Comparison of ENCODE assay signal across 9 cellular contexts in genomic region chr17:39002991-39003715, GRCh38. TPM values are rescaled to one million over a fixed set of nuclear protein-coding genes. Genes with fewer than 3 reads are reported as not detected.
DNase-seq lines count a peak whose midpoint lies in the region; ATAC-seq, FAIRE-seq and TF ChIP-seq lines count a peak whose summit lies in the region.
"Had no signal": no experiment of that assay in that cellular context is flagged by ENCODE, and none has a peak within 500 bp of the region (broad histone marks: within the 10 kb centered on the region; RNA-seq: fewer than 3 reads in every experiment).

No MANE protein-coding gene starts in this region.

- no peak for TF ChIP-seq CTCF in pancreas (IDR thresholded peaks at IDR 0.05)

- TF ChIP-seq POLR2A in erythroblast (IDR thresholded peaks at IDR 0.05; ENCODE audit: low read length), result peak; percentile 55

- FAIRE-seq in pancreas (lab: Jason Lieb, UNC), result no peak

- H3K9ac ChIP-seq in BLaER1 treated with 17β-estradiol and CSF1 and Interleukin-3, amounts not matched to agents 10 nM and 100 nM, result peak overlapping the region in 3 of 11 experiments; percentile 8 to 52 (median 17); a peak in 3 of 22 replicates

- no peaks in the 10 kb centered on the region for H3K36me3 Mint-ChIP-seq in activated CD4-positive, alpha-beta memory T cell treated with anti-CD3 and anti-CD28 coated beads, Interleukin-2, amount 10 ng/mL, durations not matched to agents 7 days and 5 days (ENCODE audit: low read depth)

- H3K27me3 Mint-ChIP-seq in activated CD4-positive, alpha-beta memory T cell treated with anti-CD3 and anti-CD28 coated beads, Interleukin-2, amount 10 ng/mL, durations not matched to agents 7 days and 5 days, result peaks cover 7% of the 10 kb centered on the region

- H3K4me1 ChIP-seq in BLaER1 treated with 17β-estradiol and CSF1 and Interleukin-3, amounts not matched to agents 10 nM and 100 nM, result peaks cover 15 to 24% (median 19%) of the 10 kb centered on the region in 10 experiments
- no peaks in the 10 kb centered on the region for H3K4me1 ChIP-seq in pancreas

- peak overlapping the region; percentile 8 for H3K4me3 Mint-ChIP-seq in activated CD4-positive, alpha-beta memory T cell treated with anti-CD3 and anti-CD28 coated beads, Interleukin-2, amount 10 ng/mL, durations not matched to agents 7 days and 5 days

- H3K9me3 ChIP-seq in BLaER1 treated with 17β-estradiol and CSF1 and Interleukin-3, amounts not matched to agents 10 nM and 100 nM (replicated peaks in 1 of 11), result peaks cover 4 to 10% (median 8%) of the 10 kb centered on the region in 11 experiments; a peak in 16 of 22 replicates
- H3K9me3 ChIP-seq in pancreas, result no peaks in the 10 kb centered on the region

- no peaks in the 10 kb centered on the region for H4K20me1 ChIP-seq in BLaER1 treated with 17β-estradiol and CSF1 and Interleukin-3, amounts not matched to agents 10 nM and 100 nM

- DNase-seq in activated CD4-positive, alpha-beta memory T cell treated with anti-CD3 and anti-CD28 coated beads, Interleukin-2, amount 10 ng/mL, durations not matched to agents 7 days and 5 days, result peak; percentile 46
- DNase-seq in erythroblast (lab: John Stamatoyannopoulos, UW), result peak; percentile 46 to 77
- DNase-seq in pancreas, result peak in 3 of 6 donors; percentile 11 to 27 (median 16)
- DNase-seq in DMS153 (lab: John Stamatoyannopoulos, UW), result no peak
- DNase-seq in NCI-H1436 (lab: John Stamatoyannopoulos, UW), result no peak
- no peak for DNase-seq in SK-N-DZ (ENCODE audit: low spot score)
- no peak for DNase-seq in LoVo (ENCODE audit: low spot score)

- no peaks in the 10 kb centered on the region for H3K27me3 ChIP-seq in BLaER1 treated with 17β-estradiol and CSF1 and Interleukin-3, amounts not matched to agents 10 nM and 100 nM
- no peaks in the 10 kb centered on the region for H3K27me3 ChIP-seq in pancreas

- CTCF ChIA-PET in activated CD4-positive, alpha-beta memory T cell treated with anti-CD3 and anti-CD28 coated beads, Interleukin-2, amount 10 ng/mL, durations not matched to agents 7 days and 5 days (lab: Charles Lee), result interaction anchor here (0.8 to 2.0 kb wide), 2 partner anchors 20 to 161 kb away, joined by 3 to 4 read pairs; no protein-coding TSS in a partner anchor

- intact Hi-C loops in pancreas (cut with DNase I), result loop anchor here in 1 of 3 donors (10.0 kb wide), 1 partner anchor 72 kb away; no protein-coding TSS in a partner anchor

- WGBS in pancreas, 2 donors, result 56 to 61% methylated on average over 16 of the region's 16 CpGs

- H3K4me2 ChIP-seq in BLaER1 treated with 17β-estradiol and CSF1 and Interleukin-3, amounts not matched to agents 10 nM and 100 nM, result peak overlapping the region; percentile 34 to 69 (median 54)

- peak in 3 of 4 donors; percentile 76 to 84 (median 80) for ATAC-seq in pancreas

- H3K27ac ChIP-seq in BLaER1 treated with 17β-estradiol and CSF1 and Interleukin-3, amounts not matched to agents 10 nM and 100 nM, result peak overlapping the region in 10 of 11 experiments; percentile 19 to 60 (median 43); a peak in 18 of 22 replicates
- peak overlapping the region in 3 of 4 donors; percentile 33 to 47 (median 38) for H3K27ac ChIP-seq in pancreas
- H3K27ac ChIP-seq: VCaP had no signal

- POLR2A ChIA-PET in activated CD4-positive, alpha-beta memory T cell treated with anti-CD3 and anti-CD28 coated beads, Interleukin-2, amount 10 ng/mL, durations not matched to agents 7 days and 5 days (lab: Charles Lee), result no interaction called here

- peaks cover 7% of the 10 kb centered on the region for H3K9me3 Mint-ChIP-seq in activated CD4-positive, alpha-beta memory T cell treated with anti-CD3 and anti-CD28 coated beads, Interleukin-2, amount 10 ng/mL, durations not matched to agents 7 days and 5 days

- H3K36me3 ChIP-seq in BLaER1 treated with 17β-estradiol and CSF1 and Interleukin-3, amounts not matched to agents 10 nM and 100 nM, result no peaks in the 10 kb centered on the region
- H3K36me3 ChIP-seq in pancreas, result no peaks in the 10 kb centered on the region

- peak overlapping the region; percentile 11 for H3K27ac Mint-ChIP-seq in activated CD4-positive, alpha-beta memory T cell treated with anti-CD3 and anti-CD28 coated beads, Interleukin-2, amount 10 ng/mL, durations not matched to agents 7 days and 5 days

- no peak overlapping the region for H3K4me3 ChIP-seq in BLaER1 treated with 17β-estradiol and CSF1 and Interleukin-3, amounts not matched to agents 10 nM and 100 nM
- H3K4me3 ChIP-seq in pancreas, result no peak overlapping the region

- peaks cover 18% of the 10 kb centered on the region for H3K4me1 Mint-ChIP-seq in activated CD4-positive, alpha-beta memory T cell treated with anti-CD3 and anti-CD28 coated beads, Interleukin-2, amount 10 ng/mL, durations not matched to agents 7 days and 5 days

RNA-seq across cellular contexts. Expression of gene FBXO47, which starts 36.0 kb away (rescaled TPM):
- total RNA-seq in activated CD4-positive, alpha-beta memory T cell treated with anti-CD3 and anti-CD28 coated beads, Interleukin-2, amount 10 ng/mL, durations not matched to agents 7 days and 5 days, result not detected
- under 1 TPM in 1 of 6 donors, not detected in 5; 0.06 TPM for total RNA-seq in pancreas
- not detected for polyA plus RNA-seq in pancreas
- not detected in 2 replicates for polyA plus RNA-seq in SK-N-DZ (2014; cell fraction: cytosol; rRNA removed)
- not detected in 2 replicates for polyA plus RNA-seq in SK-N-DZ (2014; cell fraction: nucleus; rRNA removed)

Comparison
In these comparisons a context has a peak if more than half of its experiments do, and no peak if none do; other contexts are left out.
1. DNase-seq: peak in activated CD4-positive, alpha-beta memory T cell treated with anti-CD3 and anti-CD28 coated beads, Interleukin-2, amount 10 ng/mL, durations not matched to agents 7 days and 5 days (single experiment) and erythroblast (2 of 2); none in DMS153 (single experiment), NCI-H1436 (single experiment), SK-N-DZ (single experiment) and LoVo (single experiment).